Comparison of ENCODE assay signal across 1 cellular context in the genomic region with DNA sequence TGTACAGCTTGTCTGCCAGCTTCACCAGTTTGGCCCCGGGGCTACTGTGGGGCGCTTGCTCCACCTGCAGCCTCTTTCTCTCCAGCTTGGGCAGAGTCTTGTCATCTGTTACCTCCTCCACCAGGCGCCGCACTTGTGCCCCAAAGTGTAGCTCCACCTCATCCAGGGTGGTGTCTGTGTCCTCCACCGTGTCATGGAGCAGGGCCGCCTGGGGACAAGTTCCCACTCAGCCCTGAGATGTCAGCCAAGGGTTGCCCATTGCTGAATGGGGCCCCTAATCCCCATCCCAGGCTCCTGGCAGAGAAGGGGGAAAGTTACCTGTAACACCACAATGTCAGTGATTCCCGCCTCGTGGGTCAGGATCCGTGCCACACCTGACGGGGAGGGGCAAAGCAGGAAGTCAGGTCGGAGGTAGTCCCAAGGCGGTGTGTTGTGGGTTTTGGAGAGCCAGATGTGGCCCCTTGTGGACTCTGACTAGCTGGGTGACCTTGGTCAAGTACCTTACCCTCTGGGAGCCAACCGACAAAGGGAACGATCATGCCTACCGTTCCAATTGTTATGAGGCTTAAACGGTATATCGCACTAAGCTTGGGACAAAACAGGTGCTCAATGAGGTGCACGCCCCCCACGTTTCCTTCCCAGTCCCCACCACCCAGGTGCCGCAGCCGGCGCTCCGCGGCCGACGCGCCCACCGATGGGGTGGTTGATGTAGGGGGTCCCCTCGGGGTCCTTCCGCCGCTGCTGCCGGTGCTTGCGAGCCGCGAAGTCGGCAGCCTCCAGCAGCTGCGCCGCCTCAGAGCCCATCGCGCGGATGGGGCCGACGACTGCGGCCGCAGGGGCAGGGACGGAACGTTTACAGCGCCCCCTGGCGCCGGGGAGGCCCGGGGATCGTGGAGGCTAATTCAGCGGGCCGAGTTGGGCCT.
TF ChIP-seq lines count a peak whose summit lies in the region.

A gene with protein sequence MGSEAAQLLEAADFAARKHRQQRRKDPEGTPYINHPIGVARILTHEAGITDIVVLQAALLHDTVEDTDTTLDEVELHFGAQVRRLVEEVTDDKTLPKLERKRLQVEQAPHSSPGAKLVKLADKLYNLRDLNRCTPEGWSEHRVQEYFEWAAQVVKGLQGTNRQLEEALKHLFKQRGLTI (minus strand): TSS at position 813 of the 923 bp plus-strand sequence. CDS start 9 bp downstream, at position 804.

TF ChIP-seq in HepG2, 621 proteins besides CTCF, POLR2A, EP300 and RAD21 (continued from another document):
- TF ChIP-seq ARID4A (CRISPR knock-in tag; IDR thresholded peaks at IDR 0.05; ENCODE audit: borderline replicate concordance) (peak; percentile 92), HNRNPLL (IDR thresholded peaks at IDR 0.05; ENCODE audit: low read depth, low read length, poor library complexity, severe bottlenecking) (peak; percentile 89), KLF13 (CRISPR knock-in tag; IDR thresholded peaks at IDR 0.05) (no peak), ZNF292 (CRISPR knock-in tag; IDR thresholded peaks at IDR 0.05; ENCODE audit: borderline replicate concordance, low read depth) (0 out of 2 replicates have a peak, but pooled peaks have one; percentile 22), SRSF9 (IDR thresholded peaks at IDR 0.05; ENCODE audit: borderline replicate concordance, insufficient read depth, low read depth, low read length, poor library complexity, severe bottlenecking) (no peak), ZNF570 (CRISPR knock-in tag; IDR thresholded peaks at IDR 0.05; ENCODE audit: borderline replicate concordance) (no peak), HOXA7 (CRISPR knock-in tag; IDR thresholded peaks at IDR 0.05) (no peak), ZNF260 (CRISPR knock-in tag; IDR thresholded peaks at IDR 0.05; ENCODE audit: borderline replicate concordance, low read depth) (no peak), PHB2 (IDR thresholded peaks at IDR 0.05; ENCODE audit: partially characterized antibody) (no peak), ARHGAP35 (CRISPR knock-in tag; IDR thresholded peaks at IDR 0.05; ENCODE audit: borderline replicate concordance) (peak; percentile 57; the same call in 1 of the 2 replicates), ZNF772 (CRISPR knock-in tag; IDR thresholded peaks at IDR 0.05) (peak; percentile 78), EEA1 (CRISPR knock-in tag; IDR thresholded peaks at IDR 0.05; ENCODE audit: borderline replicate concordance) (peak; percentile 89), CEBPZ (IDR thresholded peaks at IDR 0.05; ENCODE audit: low read length) (no peak), TBP (CRISPR knock-in tag; IDR thresholded peaks at IDR 0.05) (no peak)
- TF ChIP-seq, protein P1, sequence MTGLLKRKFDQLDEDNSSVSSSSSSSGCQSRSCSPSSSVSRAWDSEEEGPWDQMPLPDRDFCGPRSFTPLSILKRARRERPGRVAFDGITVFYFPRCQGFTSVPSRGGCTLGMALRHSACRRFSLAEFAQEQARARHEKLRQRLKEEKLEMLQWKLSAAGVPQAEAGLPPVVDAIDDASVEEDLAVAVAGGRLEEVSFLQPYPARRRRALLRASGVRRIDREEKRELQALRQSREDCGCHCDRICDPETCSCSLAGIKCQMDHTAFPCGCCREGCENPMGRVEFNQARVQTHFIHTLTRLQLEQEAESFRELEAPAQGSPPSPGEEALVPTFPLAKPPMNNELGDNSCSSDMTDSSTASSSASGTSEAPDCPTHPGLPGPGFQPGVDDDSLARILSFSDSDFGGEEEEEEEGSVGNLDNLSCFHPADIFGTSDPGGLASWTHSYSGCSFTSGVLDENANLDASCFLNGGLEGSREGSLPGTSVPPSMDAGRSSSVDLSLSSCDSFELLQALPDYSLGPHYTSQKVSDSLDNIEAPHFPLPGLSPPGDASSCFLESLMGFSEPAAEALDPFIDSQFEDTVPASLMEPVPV (CRISPR knock-in tag; IDR thresholded peaks at IDR 0.05) = no peak; the same call in 1 of the 2 replicates
- TF ChIP-seq, protein P2, sequence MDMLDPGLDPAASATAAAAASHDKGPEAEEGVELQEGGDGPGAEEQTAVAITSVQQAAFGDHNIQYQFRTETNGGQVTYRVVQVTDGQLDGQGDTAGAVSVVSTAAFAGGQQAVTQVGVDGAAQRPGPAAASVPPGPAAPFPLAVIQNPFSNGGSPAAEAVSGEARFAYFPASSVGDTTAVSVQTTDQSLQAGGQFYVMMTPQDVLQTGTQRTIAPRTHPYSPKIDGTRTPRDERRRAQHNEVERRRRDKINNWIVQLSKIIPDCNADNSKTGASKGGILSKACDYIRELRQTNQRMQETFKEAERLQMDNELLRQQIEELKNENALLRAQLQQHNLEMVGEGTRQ (IDR thresholded peaks at IDR 0.05; ENCODE audit: low read depth, low read length) = no peak
- TF ChIP-seq, protein P2 (CRISPR knock-in tag; IDR thresholded peaks at IDR 0.05; ENCODE audit: borderline replicate concordance) = no peak; the same call in 1 of the 2 replicates
